Comparison of ENCODE assay signal across 8 cellular contexts in the genomic region with DNA sequence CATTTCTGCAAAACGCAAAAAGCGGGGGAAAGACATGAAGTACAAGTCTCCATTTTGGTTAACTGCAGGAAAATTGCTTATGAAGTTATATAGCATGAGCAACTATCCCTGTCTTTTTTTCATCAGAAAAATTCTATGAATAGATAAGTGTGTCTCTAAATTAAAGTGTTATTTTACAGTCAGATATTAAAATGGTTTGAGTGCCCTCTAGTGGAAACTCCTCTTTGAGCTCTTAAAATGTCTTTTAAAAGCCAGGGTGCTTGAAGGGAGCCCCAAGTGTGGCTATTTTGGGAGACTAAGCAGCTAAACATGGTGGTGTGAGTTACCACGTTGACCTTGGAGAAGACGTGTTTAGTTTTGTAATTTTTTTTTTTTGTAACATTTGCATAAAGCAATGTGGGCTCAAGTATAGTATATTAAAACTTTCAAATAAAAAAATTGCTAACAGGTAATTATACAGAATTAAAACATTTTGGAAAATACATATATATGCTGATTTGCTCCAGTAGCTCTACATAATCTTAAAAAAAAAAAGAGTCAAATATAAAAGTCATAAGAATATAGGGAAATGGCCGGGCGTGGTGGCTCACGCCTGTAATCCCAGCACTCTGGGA.
DNase-seq lines count a peak whose midpoint lies in the region; ATAC-seq and TF ChIP-seq lines count a peak whose summit lies in the region.

No MANE protein-coding gene starts in this region.

- H3K9me3 Mint-ChIP-seq in stimulated activated memory B cell treated with anti-CD40 and anti-IgM and Interleukin-4, amounts not matched to agents 10 μg/mL and 1 μg/mL and 100 μg/mL, for 72 hours, result no peaks in the 10 kb centered on the region

- no peak overlapping the region for H3K27ac Mint-ChIP-seq in stimulated activated memory B cell treated with anti-CD40 and anti-IgM and Interleukin-4, amounts not matched to agents 10 μg/mL and 1 μg/mL and 100 μg/mL, for 72 hours

- no peaks in the 10 kb centered on the region for H3K4me1 Mint-ChIP-seq in stimulated activated memory B cell treated with anti-CD40 and anti-IgM and Interleukin-4, amounts not matched to agents 10 μg/mL and 1 μg/mL and 100 μg/mL, for 72 hours

- H3K4me3 ChIP-seq in LNCaP clone FGC (ENCODE audit: low read depth, low read length), result no peak overlapping the region

- DNase-seq in EH (ENCODE audit: low read depth) (peak; percentile 69), LNCaP clone FGC (ENCODE audit: low read depth) (no peak), RPMI8226 (peak; percentile 60), fibroblast of gingiva (ENCODE audit: low read depth) (peak; percentile 45), non-pigmented ciliary epithelial cell (ENCODE audit: low read depth) (peak; percentile 9)

- ATAC-seq in stimulated activated memory B cell treated with anti-CD40 and anti-IgM and Interleukin-4, amounts not matched to agents 10 μg/mL and 1 μg/mL and 100 μg/mL, for 72 hours, result no peak
- no peak for ATAC-seq in HG03460 (IDR thresholded peaks at IDR 0.05; ENCODE audit: unreplicated experiment)
- ATAC-seq in GM19463 (IDR thresholded peaks at IDR 0.05; ENCODE audit: unreplicated experiment), result no peak

- H3K27me3 Mint-ChIP-seq in stimulated activated memory B cell treated with anti-CD40 and anti-IgM and Interleukin-4, amounts not matched to agents 10 μg/mL and 1 μg/mL and 100 μg/mL, for 72 hours, result peaks cover 29% of the 10 kb centered on the region

- TF ChIP-seq CTCF in LNCaP clone FGC (IDR thresholded peaks at IDR 0.05; ENCODE audit: control insufficient read depth, extremely low read depth, insufficient read depth), result peak; percentile 52

- H3K36me3 Mint-ChIP-seq in stimulated activated memory B cell treated with anti-CD40 and anti-IgM and Interleukin-4, amounts not matched to agents 10 μg/mL and 1 μg/mL and 100 μg/mL, for 72 hours, result no peaks in the 10 kb centered on the region

- H3K4me3 Mint-ChIP-seq in stimulated activated memory B cell treated with anti-CD40 and anti-IgM and Interleukin-4, amounts not matched to agents 10 μg/mL and 1 μg/mL and 100 μg/mL, for 72 hours, result no peak overlapping the region
